In the genomic region with DNA sequence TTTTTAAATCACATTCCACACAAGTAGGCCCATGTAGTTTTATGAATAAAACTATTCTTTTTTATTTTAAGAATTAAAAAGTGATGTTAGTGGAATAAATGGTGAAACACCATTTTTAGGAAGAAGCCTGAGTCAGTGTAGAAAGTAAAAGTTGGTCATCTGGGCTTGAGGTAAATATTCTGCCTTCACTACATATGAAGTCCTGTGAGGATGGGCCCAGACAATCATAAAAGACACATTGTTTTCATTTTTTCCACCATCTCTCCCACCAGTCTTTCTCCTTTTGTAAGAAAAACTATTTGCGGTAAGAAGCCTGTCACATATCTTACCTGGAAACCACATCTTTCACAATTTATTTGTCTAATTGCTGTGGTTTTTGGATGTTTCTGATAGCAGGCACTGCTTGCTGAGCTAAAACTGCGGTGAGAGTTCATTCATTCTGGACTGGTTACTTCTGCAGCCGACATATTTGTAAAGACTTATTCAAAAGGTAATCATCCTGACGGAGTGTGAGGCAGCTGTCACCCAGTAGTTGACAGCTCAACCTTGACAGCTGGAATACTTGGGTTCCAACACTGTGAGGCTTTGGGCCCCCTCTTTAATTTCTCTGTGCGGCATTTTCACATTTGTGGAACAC, we compare ENCODE assay signal across 14 cellular contexts. TPM values are rescaled to one million over a fixed set of nuclear protein-coding genes. Genes with fewer than 3 reads are reported as not detected.
DNase-seq lines count a peak whose midpoint lies in the region; ATAC-seq, FAIRE-seq and TF ChIP-seq lines count a peak whose summit lies in the region.
"Had no signal": no experiment of that assay in that cellular context is flagged by ENCODE, and none has a peak within 500 bp of the region (broad histone marks: within the 10 kb centered on the region; RNA-seq: fewer than 3 reads in every experiment).

No MANE protein-coding gene starts in this region.

- POLR2A ChIA-PET in activated CD8-positive, alpha-beta T cell treated with anti-CD3 and anti-CD28 coated beads for 36 hours (lab: Charles Lee): interaction anchor here (0.6 to 3.8 kb wide), 10 partner anchors 8 to 66 kb away, joined by 3 to 34 read pairs (median 5); a partner anchor contains a TSS

- peak overlapping the region in 10 of 59 donors; percentile 2 to 43 (median 14) for H3K4me3 ChIP-seq in dorsolateral prefrontal cortex
- H3K4me3 ChIP-seq: GM23338 had no signal

- TF ChIP-seq CTCF in activated CD8-positive, alpha-beta T cell treated with anti-CD3 and anti-CD28 coated beads for 36 hours (IDR thresholded peaks at IDR 0.05): no peak
- no peak for TF ChIP-seq CTCF in dorsolateral prefrontal cortex (IDR thresholded peaks at IDR 0.05 in 54 of 56, conservative IDR thresholded peaks at IDR 0.05 in 2 of 56; ENCODE audit: low read depth in 1 of 56, partially characterized antibody in 56 of 56)

- no peaks in the 10 kb centered on the region for H3K9me3 Mint-ChIP-seq in activated CD8-positive, alpha-beta T cell treated with anti-CD3 and anti-CD28 coated beads for 36 hours
- H3K9me3 Mint-ChIP-seq: GM23338 had no signal

- peaks cover 56% of the 10 kb centered on the region for H3K4me1 Mint-ChIP-seq in activated CD8-positive, alpha-beta T cell treated with anti-CD3 and anti-CD28 coated beads for 36 hours (ENCODE audit: low read depth)

- H3K27ac ChIP-seq in dorsolateral prefrontal cortex: peak overlapping the region; percentile 60 to 100 (median 97)

- no peaks in the 10 kb centered on the region for H3K27me3 ChIP-seq in dorsolateral prefrontal cortex

- H3K36me3 Mint-ChIP-seq in activated CD8-positive, alpha-beta T cell treated with anti-CD3 and anti-CD28 coated beads for 36 hours (ENCODE audit: low read depth): peaks cover 3% of the 10 kb centered on the region

- peak overlapping the region; percentile 85 for H3K27ac Mint-ChIP-seq in activated CD8-positive, alpha-beta T cell treated with anti-CD3 and anti-CD28 coated beads for 36 hours
- H3K27ac Mint-ChIP-seq: GM23338 had no signal

- CTCF ChIA-PET in activated CD8-positive, alpha-beta T cell treated with anti-CD3 and anti-CD28 coated beads for 36 hours (lab: Charles Lee): interaction anchor here (0.9 to 2.7 kb wide), 7 partner anchors 9 to 93 kb away, joined by 3 to 9 read pairs (median 6); a partner anchor contains a TSS

- intact Hi-C loops in activated CD8-positive, alpha-beta T cell treated with anti-CD3 and anti-CD28 coated beads for 36 hours (cut with micrococcal nuclease): loop anchor here (2.0 kb wide), 1 partner anchor 15 kb away; no protein-coding TSS in a partner anchor
- intact Hi-C loops in dorsolateral prefrontal cortex (cut with DNase I): no loop called here

- ATAC-seq in activated CD8-positive, alpha-beta T cell treated with anti-CD3 and anti-CD28 coated beads for 36 hours: peak; percentile 48
- no peak for ATAC-seq in GM18519 (IDR thresholded peaks at IDR 0.05; ENCODE audit: low FRiP score, unreplicated experiment)
- ATAC-seq: GM23338, Right ventricle myocardium inferior had no signal

- peak; percentile 28 for DNase-seq in activated CD4-positive, alpha-beta T cell treated with anti-CD3 and anti-CD28 coated beads for 48 hours
- no peak for DNase-seq in activated CD4-positive, alpha-beta T cell treated with anti-CD3 and anti-CD28 coated beads, Interleukin-2, amount 50 U/mL, for 1 hour
- no peak for DNase-seq in activated CD8-positive, alpha-beta T cell treated with anti-CD3 and anti-CD28 coated beads for 36 hours
- DNase-seq in dorsolateral prefrontal cortex (no peak), renal cortical epithelial cell (ENCODE audit: low read depth) (peak; percentile 67), cerebellum (ENCODE audit: low spot score) (no peak), GM19239 (ENCODE audit: insufficient read length, low spot score) (no peak)
- DNase-seq: activated effector memory CD4-positive, alpha-beta T cell treated with Interleukin-2 at 50 U/mL for 16 hours; NCI-H510A treated with DMSO at 0.1 percent for 48 hours had no signal

- peak overlapping the region; percentile 1 for H3K4me3 Mint-ChIP-seq in activated CD8-positive, alpha-beta T cell treated with anti-CD3 and anti-CD28 coated beads for 36 hours
- H3K4me3 Mint-ChIP-seq: GM23338 had no signal

- FAIRE-seq in GM19239 (lab: Jason Lieb, UNC): no peak

- no peaks in the 10 kb centered on the region for H3K27me3 Mint-ChIP-seq in activated CD8-positive, alpha-beta T cell treated with anti-CD3 and anti-CD28 coated beads for 36 hours

RNA-seq across cellular contexts. Expression of a gene that starts 10.6 kb away (rescaled TPM):
- 10 to 100 TPM; 11.3 to 12.0 TPM for total RNA-seq in activated CD8-positive, alpha-beta T cell treated with anti-CD3 and anti-CD28 coated beads for 36 hours
- total RNA-seq in dorsolateral prefrontal cortex (100 to 1,000 TPM in 3 of 120 experiments, 10 to 100 TPM in 117; 18.0 to 137 (median 45.5) TPM), renal cortical epithelial cell (6.8 and 20.7 TPM in 2 replicates), cerebellum (6.7 TPM)

RNA-seq across cellular contexts. Expression of a gene that starts 45.6 kb away (rescaled TPM):
- total RNA-seq in activated CD8-positive, alpha-beta T cell treated with anti-CD3 and anti-CD28 coated beads for 36 hours: 10 to 100 TPM; 32.4 to 36.2 TPM
- total RNA-seq in dorsolateral prefrontal cortex: 10 to 100 TPM; 13.1 to 37.9 (median 23.4) TPM
- total RNA-seq in renal cortical epithelial cell: 7.8 and 8.8 TPM in 2 replicates
- total RNA-seq in cerebellum: 5.0 TPM

RNA-seq across cellular contexts. Expression of a gene that starts 47.3 kb away (rescaled TPM):
- not detected for total RNA-seq in activated CD8-positive, alpha-beta T cell treated with anti-CD3 and anti-CD28 coated beads for 36 hours
- total RNA-seq in dorsolateral prefrontal cortex (under 1 TPM in 2 of 120 experiments, not detected in 118; 0.28 to 0.35 TPM), renal cortical epithelial cell (not detected in 2 replicates), cerebellum (not detected)
- total RNA-seq: A673, GM23338, Right ventricle myocardium inferior, urinary bladder had no signal

Comparison
In these comparisons a context has a peak if more than half of its experiments do, and no peak if none do; other contexts are left out.
1. DNase-seq: peak in activated CD4-positive, alpha-beta T cell treated with anti-CD3 and anti-CD28 coated beads for 48 hours (single experiment) and renal cortical epithelial cell (single experiment); none in activated CD4-positive, alpha-beta T cell treated with anti-CD3 and anti-CD28 coated beads, Interleukin-2, amount 50 U/mL, for 1 hour (single experiment), activated CD8-positive, alpha-beta T cell treated with anti-CD3 and anti-CD28 coated beads for 36 hours (single experiment), dorsolateral prefrontal cortex (0 of 10), cerebellum (single experiment) and GM19239 (single experiment).